ENCODE assay signal across 1 cellular context in genomic region chr14:31026395-31027096, GRCh38.
TF ChIP-seq lines count a peak whose summit lies in the region.

No MANE protein-coding gene starts in this region.

TF ChIP-seq in HepG2, 621 proteins besides CTCF, POLR2A, EP300 and RAD21 (continued from another document):
- TF ChIP-seq MNT (IDR thresholded peaks at IDR 0.05), result peak; percentile 35; the same call in 1 of the 2 replicates
- no peak for TF ChIP-seq TEAD2 (CRISPR knock-in tag; IDR thresholded peaks at IDR 0.05)
- TF ChIP-seq POLR2G (IDR thresholded peaks at IDR 0.05; ENCODE audit: low read depth, low read length), result peak; percentile 93
- TF ChIP-seq TEF (CRISPR knock-in tag; IDR thresholded peaks at IDR 0.05), result no peak
- TF ChIP-seq ARHGAP35 (CRISPR knock-in tag; IDR thresholded peaks at IDR 0.05; ENCODE audit: borderline replicate concordance), result peak; percentile 59
- TF ChIP-seq HNRNPLL (IDR thresholded peaks at IDR 0.05; ENCODE audit: low read depth, low read length, poor library complexity, severe bottlenecking), result peak; percentile 98
- no peak for TF ChIP-seq AGO2 (optimal IDR thresholded peaks at IDR 0.05; ENCODE audit: low read depth, low read length)
- TF ChIP-seq, protein P1, sequence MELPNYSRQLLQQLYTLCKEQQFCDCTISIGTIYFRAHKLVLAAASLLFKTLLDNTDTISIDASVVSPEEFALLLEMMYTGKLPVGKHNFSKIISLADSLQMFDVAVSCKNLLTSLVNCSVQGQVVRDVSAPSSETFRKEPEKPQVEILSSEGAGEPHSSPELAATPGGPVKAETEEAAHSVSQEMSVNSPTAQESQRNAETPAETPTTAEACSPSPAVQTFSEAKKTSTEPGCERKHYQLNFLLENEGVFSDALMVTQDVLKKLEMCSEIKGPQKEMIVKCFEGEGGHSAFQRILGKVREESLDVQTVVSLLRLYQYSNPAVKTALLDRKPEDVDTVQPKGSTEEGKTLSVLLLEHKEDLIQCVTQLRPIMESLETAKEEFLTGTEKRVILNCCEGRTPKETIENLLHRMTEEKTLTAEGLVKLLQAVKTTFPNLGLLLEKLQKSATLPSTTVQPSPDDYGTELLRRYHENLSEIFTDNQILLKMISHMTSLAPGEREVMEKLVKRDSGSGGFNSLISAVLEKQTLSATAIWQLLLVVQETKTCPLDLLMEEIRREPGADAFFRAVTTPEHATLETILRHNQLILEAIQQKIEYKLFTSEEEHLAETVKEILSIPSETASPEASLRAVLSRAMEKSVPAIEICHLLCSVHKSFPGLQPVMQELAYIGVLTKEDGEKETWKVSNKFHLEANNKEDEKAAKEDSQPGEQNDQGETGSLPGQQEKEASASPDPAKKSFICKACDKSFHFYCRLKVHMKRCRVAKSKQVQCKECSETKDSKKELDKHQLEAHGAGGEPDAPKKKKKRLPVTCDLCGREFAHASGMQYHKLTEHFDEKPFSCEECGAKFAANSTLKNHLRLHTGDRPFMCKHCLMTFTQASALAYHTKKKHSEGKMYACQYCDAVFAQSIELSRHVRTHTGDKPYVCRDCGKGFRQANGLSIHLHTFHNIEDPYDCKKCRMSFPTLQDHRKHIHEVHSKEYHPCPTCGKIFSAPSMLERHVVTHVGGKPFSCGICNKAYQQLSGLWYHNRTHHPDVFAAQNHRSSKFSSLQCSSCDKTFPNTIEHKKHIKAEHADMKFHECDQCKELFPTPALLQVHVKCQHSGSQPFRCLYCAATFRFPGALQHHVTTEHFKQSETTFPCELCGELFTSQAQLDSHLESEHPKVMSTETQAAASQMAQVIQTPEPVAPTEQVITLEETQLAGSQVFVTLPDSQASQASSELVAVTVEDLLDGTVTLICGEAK (IDR thresholded peaks at IDR 0.05), result no peak
- TF ChIP-seq, protein P1 (CRISPR knock-in tag; IDR thresholded peaks at IDR 0.05), result peak; percentile 76
- TF ChIP-seq MTF1 (CRISPR knock-in tag; IDR thresholded peaks at IDR 0.05), result no peak
- no peak for TF ChIP-seq SCMH1 (CRISPR knock-in tag; IDR thresholded peaks at IDR 0.05; ENCODE audit: borderline replicate concordance)
- peak; percentile 47 for TF ChIP-seq ZNF781 (CRISPR knock-in tag; IDR thresholded peaks at IDR 0.05; ENCODE audit: borderline replicate concordance, not compliant biosample characterization)
- TF ChIP-seq ZNF549 (CRISPR knock-in tag; IDR thresholded peaks at IDR 0.05), result no peak
- no peak for TF ChIP-seq HNRNPUL1 (IDR thresholded peaks at IDR 0.05; ENCODE audit: low read depth, low read length)
- no peak for TF ChIP-seq ZNF282 (IDR thresholded peaks at IDR 0.05; ENCODE audit: partially characterized antibody)
- TF ChIP-seq SMYD3 (CRISPR knock-in tag; IDR thresholded peaks at IDR 0.05), result 0 out of 2 replicates have a peak, but pooled peaks have one; percentile 87
- TF ChIP-seq TSC22D2 (CRISPR knock-in tag; IDR thresholded peaks at IDR 0.05; ENCODE audit: borderline replicate concordance), result 0 out of 2 replicates have a peak, but pooled peaks have one; percentile 85
- TF ChIP-seq ADNP (CRISPR knock-in tag; IDR thresholded peaks at IDR 0.05), result no peak
- peak; percentile 43 for TF ChIP-seq SKI (IDR thresholded peaks at IDR 0.05; ENCODE audit: partially characterized antibody)
- TF ChIP-seq POLR2AphosphoS2 (IDR thresholded peaks at IDR 0.05; ENCODE audit: low read depth, low read length), result no peak
- TF ChIP-seq ASH2L (IDR thresholded peaks at IDR 0.05; ENCODE audit: insufficient read length, low read depth, low read length), result peak; percentile 84
- no peak for TF ChIP-seq TBP (CRISPR knock-in tag; IDR thresholded peaks at IDR 0.05)
- TF ChIP-seq ZNF33A (CRISPR knock-in tag; IDR thresholded peaks at IDR 0.05; ENCODE audit: borderline replicate concordance), result peak; percentile 98
- peak; percentile 67 for TF ChIP-seq RBM22 (optimal IDR thresholded peaks at IDR 0.05; ENCODE audit: low read length)
- no peak for TF ChIP-seq JUNB (CRISPR knock-in tag; IDR thresholded peaks at IDR 0.05; ENCODE audit: borderline replicate concordance)
- peak; percentile 46 for TF ChIP-seq FOSL2 (CRISPR knock-in tag; IDR thresholded peaks at IDR 0.05)
- TF ChIP-seq NCOA5 (CRISPR knock-in tag; IDR thresholded peaks at IDR 0.05), result 0 out of 2 replicates have a peak, but pooled peaks have one; percentile 31
- peak; percentile 80 for TF ChIP-seq PHF8 (CRISPR knock-in tag; IDR thresholded peaks at IDR 0.05)
- peak; percentile 31 for TF ChIP-seq STAG1 (CRISPR knock-in tag; IDR thresholded peaks at IDR 0.05)
- no peak; the same call in 1 of the 2 replicates for TF ChIP-seq MEIS1 (CRISPR knock-in tag; IDR thresholded peaks at IDR 0.05; ENCODE audit: borderline replicate concordance)
- no peak; the same call in 1 of the 2 replicates for TF ChIP-seq DZIP1 (CRISPR knock-in tag; IDR thresholded peaks at IDR 0.05)
- no peak for TF ChIP-seq EZH2 (conservative IDR thresholded peaks at IDR 0.05; ENCODE audit: low read depth, low read length)
- TF ChIP-seq ZNF652 (CRISPR knock-in tag; IDR thresholded peaks at IDR 0.05; ENCODE audit: borderline replicate concordance, low read depth), result no peak; the same call in 1 of the 2 replicates
- no peak; the same call in 1 of the 2 replicates for TF ChIP-seq NR2C2 (CRISPR knock-in tag; IDR thresholded peaks at IDR 0.05; ENCODE audit: borderline replicate concordance)
- no peak for TF ChIP-seq CENPT (CRISPR knock-in tag; IDR thresholded peaks at IDR 0.05; ENCODE audit: low read depth)
- TF ChIP-seq, protein P2, sequence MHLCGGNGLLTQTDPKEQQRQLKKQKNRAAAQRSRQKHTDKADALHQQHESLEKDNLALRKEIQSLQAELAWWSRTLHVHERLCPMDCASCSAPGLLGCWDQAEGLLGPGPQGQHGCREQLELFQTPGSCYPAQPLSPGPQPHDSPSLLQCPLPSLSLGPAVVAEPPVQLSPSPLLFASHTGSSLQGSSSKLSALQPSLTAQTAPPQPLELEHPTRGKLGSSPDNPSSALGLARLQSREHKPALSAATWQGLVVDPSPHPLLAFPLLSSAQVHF (CRISPR knock-in tag; IDR thresholded peaks at IDR 0.05), result no peak
- 0 out of 2 replicates have a peak, but pooled peaks have one; percentile 56 for TF ChIP-seq IRX3 (CRISPR knock-in tag; IDR thresholded peaks at IDR 0.05; ENCODE audit: borderline replicate concordance, low read depth)
- TF ChIP-seq ZNF224 (CRISPR knock-in tag; IDR thresholded peaks at IDR 0.05), result peak; percentile 86; the same call in 1 of the 2 replicates
- TF ChIP-seq LCORL (IDR thresholded peaks at IDR 0.05), result peak; percentile 97
- peak; percentile 90 for TF ChIP-seq LCORL (CRISPR knock-in tag; IDR thresholded peaks at IDR 0.05)
- TF ChIP-seq RAD51 (IDR thresholded peaks at IDR 0.05; ENCODE audit: borderline replicate concordance), result no peak
- no peak; the same call in 1 of the 2 replicates for TF ChIP-seq CAMTA2 (CRISPR knock-in tag; IDR thresholded peaks at IDR 0.05; ENCODE audit: borderline replicate concordance)
- TF ChIP-seq AHDC1 (CRISPR knock-in tag; IDR thresholded peaks at IDR 0.05; ENCODE audit: borderline replicate concordance), result peak; percentile 86; the same call in 1 of the 2 replicates
TF ChIP-seq in HepG2: peak in this region for 328.
